In genomic region chr10:60717852-60718251, GRCh38 we compare ENCODE assay signal across 12 cellular contexts.
DNase-seq lines count a peak whose midpoint lies in the region; ATAC-seq lines count a peak whose summit lies in the region.
"Had no signal": no experiment of that assay in that cellular context is flagged by ENCODE, and none has a peak within 500 bp of the region (broad histone marks: within the 10 kb centered on the region; RNA-seq: fewer than 3 reads in every experiment).

No MANE protein-coding gene starts in this region.

- H3K36me3 Mint-ChIP-seq in stimulated activated memory B cell treated with anti-CD40 and anti-IgM and Interleukin-4, amounts not matched to agents 10 μg/mL and 1 μg/mL and 100 μg/mL, for 72 hours: no peaks in the 10 kb centered on the region
- H3K36me3 Mint-ChIP-seq in immature natural killer cell: no peaks in the 10 kb centered on the region
- H3K36me3 Mint-ChIP-seq in activated naive CD4-positive, alpha-beta T cell treated with anti-CD3 and anti-CD28 coated beads, Interleukin-2, amount 10 ng/mL, durations not matched to agents 7 days and 5 days: peaks cover 25% of the 10 kb centered on the region

- CTCF ChIA-PET in activated naive CD4-positive, alpha-beta T cell treated with anti-CD3 and anti-CD28 coated beads, Interleukin-2, amount 10 ng/mL, durations not matched to agents 7 days and 5 days (lab: Charles Lee): interaction anchor here (0.7 kb wide), 1 partner anchor 69 kb away, joined by 3 read pairs; no protein-coding TSS in a partner anchor

- no peaks in the 10 kb centered on the region for H3K9me3 Mint-ChIP-seq in stimulated activated memory B cell treated with anti-CD40 and anti-IgM and Interleukin-4, amounts not matched to agents 10 μg/mL and 1 μg/mL and 100 μg/mL, for 72 hours
- peaks cover 0 to 1% (median 0%) of the 10 kb centered on the region in 6 donors for H3K9me3 Mint-ChIP-seq in immature natural killer cell
- peaks cover 8% of the 10 kb centered on the region for H3K9me3 Mint-ChIP-seq in activated naive CD4-positive, alpha-beta T cell treated with anti-CD3 and anti-CD28 coated beads, Interleukin-2, amount 10 ng/mL, durations not matched to agents 7 days and 5 days

- H3K27me3 Mint-ChIP-seq in stimulated activated memory B cell treated with anti-CD40 and anti-IgM and Interleukin-4, amounts not matched to agents 10 μg/mL and 1 μg/mL and 100 μg/mL, for 72 hours: no peaks in the 10 kb centered on the region
- peaks cover 2 to 3% (median 2%) of the 10 kb centered on the region in 3 donors for H3K27me3 Mint-ChIP-seq in immature natural killer cell (ENCODE audit: low read depth in 3 of 3)
- H3K27me3 Mint-ChIP-seq in activated naive CD4-positive, alpha-beta T cell treated with anti-CD3 and anti-CD28 coated beads, Interleukin-2, amount 10 ng/mL, durations not matched to agents 7 days and 5 days: no peaks in the 10 kb centered on the region

- no peak overlapping the region for H3K27ac Mint-ChIP-seq in stimulated activated memory B cell treated with anti-CD40 and anti-IgM and Interleukin-4, amounts not matched to agents 10 μg/mL and 1 μg/mL and 100 μg/mL, for 72 hours
- H3K27ac Mint-ChIP-seq in immature natural killer cell: no peak overlapping the region
- no peak overlapping the region for H3K27ac Mint-ChIP-seq in activated naive CD4-positive, alpha-beta T cell treated with anti-CD3 and anti-CD28 coated beads, Interleukin-2, amount 10 ng/mL, durations not matched to agents 7 days and 5 days

- H3K4me3 Mint-ChIP-seq in stimulated activated memory B cell treated with anti-CD40 and anti-IgM and Interleukin-4, amounts not matched to agents 10 μg/mL and 1 μg/mL and 100 μg/mL, for 72 hours: no peak overlapping the region
- no peak overlapping the region for H3K4me3 Mint-ChIP-seq in immature natural killer cell
- no peak overlapping the region for H3K4me3 Mint-ChIP-seq in activated naive CD4-positive, alpha-beta T cell treated with anti-CD3 and anti-CD28 coated beads, Interleukin-2, amount 10 ng/mL, durations not matched to agents 7 days and 5 days

- H3K4me1 Mint-ChIP-seq in stimulated activated memory B cell treated with anti-CD40 and anti-IgM and Interleukin-4, amounts not matched to agents 10 μg/mL and 1 μg/mL and 100 μg/mL, for 72 hours: peaks cover 20% of the 10 kb centered on the region
- peaks cover 13 to 18% of the 10 kb centered on the region in 2 donors for H3K4me1 Mint-ChIP-seq in immature natural killer cell
- peaks cover 34% of the 10 kb centered on the region for H3K4me1 Mint-ChIP-seq in activated naive CD4-positive, alpha-beta T cell treated with anti-CD3 and anti-CD28 coated beads, Interleukin-2, amount 10 ng/mL, durations not matched to agents 7 days and 5 days

- DNase-seq in NCI-H69 (lab: John Stamatoyannopoulos, UW) (peak; percentile 6), NCI-H1694 treated with DMSO at 0.1 percent for 48 hours (lab: John Stamatoyannopoulos, UW) (no peak), immature natural killer cell (no peak)
- DNase-seq in activated naive CD4-positive, alpha-beta T cell treated with anti-CD3 and anti-CD28 coated beads, Interleukin-2, amount 10 ng/mL, durations not matched to agents 7 days and 5 days: no peak
- DNase-seq: activated naive CD4-positive, alpha-beta T cell treated with anti-CD3 and anti-CD28 coated beads, Interleukin-2, amount 50 U/mL, for 16 hours; heart left ventricle; SHP77; tibial artery had no signal

- ATAC-seq in GM18502 (IDR thresholded peaks at IDR 0.05; ENCODE audit: poor library complexity, unreplicated experiment) (peak; percentile 89), GM19452 (IDR thresholded peaks at IDR 0.05; ENCODE audit: unreplicated experiment) (peak; percentile 81), HG02884 (IDR thresholded peaks at IDR 0.05; ENCODE audit: unreplicated experiment) (peak; percentile 64)
- no peak for ATAC-seq in stimulated activated memory B cell treated with anti-CD40 and anti-IgM and Interleukin-4, amounts not matched to agents 10 μg/mL and 1 μg/mL and 100 μg/mL, for 72 hours
- ATAC-seq: heart left ventricle had no signal
